In genomic region chr15:37653018-37653417, GRCh38 we compare ENCODE assay signal across 2 cellular contexts.
TF ChIP-seq lines count a peak whose summit lies in the region.

No MANE protein-coding gene starts in this region.

TF ChIP-seq in GM23338, 12 proteins besides CTCF, POLR2A, EP300 and RAD21 (continued from another document):
- no peak for TF ChIP-seq ZNF462 (CRISPR knock-in tag; IDR thresholded peaks at IDR 0.05)
- TF ChIP-seq STAT1 (IDR thresholded peaks at IDR 0.05; ENCODE audit: unreplicated experiment) = no peak

TF ChIP-seq in H1, 55 proteins besides CTCF, POLR2A, EP300 and RAD21 (continued from another document):
- no peak for TF ChIP-seq KDM1A (IDR thresholded peaks at IDR 0.05; ENCODE audit: borderline replicate concordance, low read length)
- TF ChIP-seq EGR1 (IDR thresholded peaks at IDR 0.05; ENCODE audit: borderline replicate concordance, low read depth, low read length) = no peak
- no peak for TF ChIP-seq TCF12 (IDR thresholded peaks at IDR 0.05; ENCODE audit: low read depth, low read length)
- TF ChIP-seq TAF7 (optimal IDR thresholded peaks at IDR 0.05; ENCODE audit: borderline replicate concordance, low read depth, low read length) = no peak
- TF ChIP-seq NRF1 (IDR thresholded peaks at IDR 0.05; ENCODE audit: low read depth, low read length) = no peak
- TF ChIP-seq BCL11A (IDR thresholded peaks at IDR 0.05; ENCODE audit: low read depth in 2 of 2, low read length in 2 of 2) = no peak
- no peak for TF ChIP-seq POLR2AphosphoS5 (IDR thresholded peaks at IDR 0.05; ENCODE audit: low read depth, low read length)
- TF ChIP-seq JUND (IDR thresholded peaks at IDR 0.05; ENCODE audit: low read length) = no peak
- no peak for TF ChIP-seq RXRA (IDR thresholded peaks at IDR 0.05; ENCODE audit: insufficient read depth, low read depth, low read length)
- no peak for TF ChIP-seq POU5F1 (IDR thresholded peaks at IDR 0.05; ENCODE audit: low read depth, low read length)
- no peak for TF ChIP-seq ASH2L (IDR thresholded peaks at IDR 0.05; ENCODE audit: low read length)
- TF ChIP-seq FOSL1 (IDR thresholded peaks at IDR 0.05; ENCODE audit: insufficient read depth, low read depth, low read length) = no peak
- TF ChIP-seq TEAD4 (IDR thresholded peaks at IDR 0.05; ENCODE audit: low read depth, low read length) = no peak
- no peak for TF ChIP-seq TBP (IDR thresholded peaks at IDR 0.05; ENCODE audit: low read depth, low read length)
- no peak for TF ChIP-seq SIN3A (conservative IDR thresholded peaks at IDR 0.05 in 1 of 2, IDR thresholded peaks at IDR 0.05 in 1 of 2; ENCODE audit: low read depth in 1 of 2, low read length in 2 of 2)
